In genomic region chr18:28706397-28706796, GRCh38 we compare ENCODE assay signal across 23 cellular contexts.
"Had no signal": no experiment of that assay in that cellular context is flagged by ENCODE, and none has a peak within 500 bp of the region (broad histone marks: within the 10 kb centered on the region; RNA-seq: fewer than 3 reads in every experiment).

No MANE protein-coding gene starts in this region.

- DNase-seq: colonic mucosa; cortex of kidney; dermis blood vessel endothelial cell; dorsolateral prefrontal cortex; effector CD4-positive, alpha-beta T cell; effector CD8-positive, alpha-beta T cell; effector memory CD4-positive, alpha-beta T cell; effector memory CD8-positive, alpha-beta T cell; endodermal cell; erythroblast; foreskin fibroblast; foreskin keratinocyte; foreskin melanocyte; gastrocnemius medialis; glutamatergic neuron; head of caudate nucleus; heart left ventricle; heart right ventricle had no signal

- H3K9me3 ChIP-seq: colonic mucosa, esophagus muscularis mucosa, gastrocnemius medialis, gastroesophageal sphincter, heart left ventricle, heart right ventricle had no signal

- H3K4me1 ChIP-seq: colonic mucosa, esophagus muscularis mucosa, foreskin keratinocyte, gastrocnemius medialis, gastroesophageal sphincter, heart left ventricle, heart right ventricle had no signal

- H3K27me3 Mint-ChIP-seq: dendritic cell treated with granulocyte-macrophage colony-stimulating factor and Interleukin-4, amounts not matched to agents 40 ng/mL and 50 ng/mL, for 4 days; effector memory CD8-positive, alpha-beta T cell had no signal

- H3K4me3 ChIP-seq: colonic mucosa, coronary artery, dorsolateral prefrontal cortex, esophagus muscularis mucosa, gastrocnemius medialis, gastroesophageal sphincter, heart left ventricle, heart right ventricle had no signal

- H3K4me3 Mint-ChIP-seq: dendritic cell treated with granulocyte-macrophage colony-stimulating factor and Interleukin-4, amounts not matched to agents 40 ng/mL and 50 ng/mL, for 4 days; effector memory CD8-positive, alpha-beta T cell; endodermal cell had no signal

- H3K27me3 ChIP-seq: colonic mucosa, dorsolateral prefrontal cortex, esophagus muscularis mucosa, foreskin keratinocyte, gastrocnemius medialis, gastroesophageal sphincter, heart left ventricle, heart right ventricle had no signal

- H3K27ac Mint-ChIP-seq: dendritic cell treated with granulocyte-macrophage colony-stimulating factor and Interleukin-4, amounts not matched to agents 40 ng/mL and 50 ng/mL, for 4 days; effector memory CD8-positive, alpha-beta T cell; endodermal cell had no signal

- H3K9me3 Mint-ChIP-seq: dendritic cell treated with granulocyte-macrophage colony-stimulating factor and Interleukin-4, amounts not matched to agents 40 ng/mL and 50 ng/mL, for 4 days; endodermal cell had no signal

- H3K36me3 ChIP-seq: colonic mucosa, esophagus muscularis mucosa, gastrocnemius medialis, gastroesophageal sphincter, heart left ventricle, heart right ventricle had no signal

- H3K27ac ChIP-seq: colonic mucosa, coronary artery, dorsolateral prefrontal cortex, epithelial cell of prostate, esophagus muscularis mucosa, foreskin keratinocyte, gastrocnemius medialis, gastroesophageal sphincter, heart left ventricle, heart right ventricle had no signal
